In genomic region chr20:61757-62156, GRCh38 we compare ENCODE assay signal across 1 cellular context.
TF ChIP-seq lines count a peak whose summit lies in the region.

No MANE protein-coding gene starts in this region.

TF ChIP-seq in HepG2, 621 proteins besides CTCF, POLR2A, EP300 and RAD21 (continued from another document):
- no peak for TF ChIP-seq MTF2 (CRISPR knock-in tag; IDR thresholded peaks at IDR 0.05; ENCODE audit: borderline replicate concordance)
- no peak for TF ChIP-seq ZSCAN22 (CRISPR knock-in tag; IDR thresholded peaks at IDR 0.05)
